ENCODE assay signal across 22 cellular contexts in genomic region chr7:34719651-34720050, GRCh38.
A peak's percentile ranks its signal among the peaks of the same experiment; 100 is the strongest.
DNase-seq lines count a peak whose midpoint lies in the region; TF ChIP-seq lines count a peak whose summit lies in the region.
"Had no signal": no experiment of that assay in that cellular context is flagged by ENCODE, and none has a peak within 500 bp of the region (broad histone marks: within the 10 kb centered on the region; RNA-seq: fewer than 3 reads in every experiment).

No MANE protein-coding gene starts in this region.

- peak overlapping the region in 9 of 11 experiments; percentile 48 to 75 (median 63); a peak in 15 of 22 replicates for H3K4me2 ChIP-seq in BLaER1 treated with 17β-estradiol and CSF1 and Interleukin-3, amounts not matched to agents 10 nM and 100 nM
- H3K4me2 ChIP-seq in KMS-11, result peak overlapping the region; percentile 71
- H3K4me2 ChIP-seq: A549 had no signal

- no peak for TF ChIP-seq POLR2A in transverse colon (IDR thresholded peaks at IDR 0.05)
- TF ChIP-seq POLR2A in thyroid gland (IDR thresholded peaks at IDR 0.05), result no peak

- H3K9me3 ChIP-seq in BLaER1 treated with 17β-estradiol and CSF1 and Interleukin-3, amounts not matched to agents 10 nM and 100 nM (replicated peaks in 1 of 11), result no peaks in the 10 kb centered on the region
- no peaks in the 10 kb centered on the region for H3K9me3 ChIP-seq in transverse colon
- H3K9me3 ChIP-seq in thyroid gland, result no peaks in the 10 kb centered on the region
- H3K9me3 ChIP-seq: A549, Caco-2, HAP-1 had no signal

- H2AFZ ChIP-seq in KMS-11 (ENCODE audit: low read depth), result peak overlapping the region; percentile 55; the same call in 1 of the 2 replicates

- H3K27me3 ChIP-seq in BLaER1 treated with 17β-estradiol and CSF1 and Interleukin-3, amounts not matched to agents 10 nM and 100 nM, result no peaks in the 10 kb centered on the region
- H3K27me3 ChIP-seq in KMS-11 (ENCODE audit: insufficient read depth, low read depth) (no peaks in the 10 kb centered on the region), transverse colon (no peaks in the 10 kb centered on the region), thyroid gland (no peaks in the 10 kb centered on the region)

- TF ChIP-seq CTCF in KMS-11 (conservative IDR thresholded peaks at IDR 0.05; ENCODE audit: low read depth, low read length) (no peak), VCaP (conservative IDR thresholded peaks at IDR 0.05) (no peak), transverse colon (IDR thresholded peaks at IDR 0.05) (no peak), thyroid gland (IDR thresholded peaks at IDR 0.05) (no peak)

- TF ChIP-seq EP300 in transverse colon (IDR thresholded peaks at IDR 0.05; ENCODE audit: low read depth), result no peak

- H3K9ac ChIP-seq in BLaER1 treated with 17β-estradiol and CSF1 and Interleukin-3, amounts not matched to agents 10 nM and 100 nM, result no peak overlapping the region
- no peak overlapping the region for H3K9ac ChIP-seq in KMS-11

- no peaks in the 10 kb centered on the region for H3K36me3 ChIP-seq in BLaER1 treated with 17β-estradiol and CSF1 and Interleukin-3, amounts not matched to agents 10 nM and 100 nM
- H3K36me3 ChIP-seq in KMS-11 (ENCODE audit: insufficient read depth) (no peaks in the 10 kb centered on the region), transverse colon (no peaks in the 10 kb centered on the region), thyroid gland (no peaks in the 10 kb centered on the region)
- H3K36me3 ChIP-seq: HAP-1 had no signal

- H3K79me2 ChIP-seq in KMS-11 (ENCODE audit: insufficient read depth, low read depth), result no peaks in the 10 kb centered on the region

- intact Hi-C loops in transverse colon (cut with DNase I; ENCODE audit: low total_unique reads), result no loop called here
- intact Hi-C loops in thyroid gland (cut with DNase I), result no loop called here

- in situ Hi-C loops in transverse colon (cut with MboI; ENCODE audit: low pct_ligation_motif_present in 1 of 4, low pct_unique_long_range_greater_than_20kb in 1 of 4, low sequenced_read_pairs in 3 of 4), result no loop called here

- WGBS in transverse colon (ENCODE audit: low coverage in 1 of 2), 2 donors, result 80 to 86% methylated on average over 1 to 4 of the region's 4 CpGs
- WGBS in thyroid gland, 2 donors, result 92 to 94% methylated on average over 4 of the region's 4 CpGs

- DNase-seq in cerebellum (ENCODE audit: low spot score) (peak; percentile 34), transverse colon (no peak), dermis blood vessel endothelial cell (no peak), thyroid gland (no peak)
- DNase-seq: 8988T; ACHN; AML-193; Caco-2; CD4-positive, CD25-positive, alpha-beta regulatory T cell; CD8-positive, alpha-beta T cell; DMS153; DND-41; GDM1; GOT3; HFFc6 had no signal

- H4K20me1 ChIP-seq in BLaER1 treated with 17β-estradiol and CSF1 and Interleukin-3, amounts not matched to agents 10 nM and 100 nM, result no peaks in the 10 kb centered on the region
- H4K20me1 ChIP-seq in KMS-11 (ENCODE audit: insufficient read depth), result no peaks in the 10 kb centered on the region

- H3K27ac ChIP-seq in BLaER1 treated with 17β-estradiol and CSF1 and Interleukin-3, amounts not matched to agents 10 nM and 100 nM, result peak overlapping the region in 5 of 11 experiments; percentile 24 to 50 (median 43); a peak in 8 of 22 replicates
- H3K27ac ChIP-seq in KMS-11, result peak overlapping the region; percentile 73
- H3K27ac ChIP-seq in VCaP, result peak overlapping the region; percentile 60
- no peak overlapping the region for H3K27ac ChIP-seq in transverse colon
- no peak overlapping the region for H3K27ac ChIP-seq in thyroid gland
- H3K27ac ChIP-seq: A549, C4-2B had no signal

- no peak overlapping the region for H3K4me3 ChIP-seq in BLaER1 treated with 17β-estradiol and CSF1 and Interleukin-3, amounts not matched to agents 10 nM and 100 nM
- H3K4me3 ChIP-seq in KMS-11 (IDR thresholded peaks at IDR 0.05; ENCODE audit: insufficient read depth, low read depth, low read length), result no peak overlapping the region
- H3K4me3 ChIP-seq in transverse colon, result no peak overlapping the region
- H3K4me3 ChIP-seq in thyroid gland (replicated peaks in 1 of 3), result no peak overlapping the region
- H3K4me3 ChIP-seq: A549, GM12878, HAP-1 had no signal

- peaks cover 8 to 37% (median 27%) of the 10 kb centered on the region in 10 experiments; a peak in 19 of 20 replicates for H3K4me1 ChIP-seq in BLaER1 treated with 17β-estradiol and CSF1 and Interleukin-3, amounts not matched to agents 10 nM and 100 nM
- H3K4me1 ChIP-seq in KMS-11 (ENCODE audit: low read depth, poor library complexity, severe bottlenecking) (peaks cover 48% of the 10 kb centered on the region), transverse colon (peaks cover 0 to 8% (median 0%) of the 10 kb centered on the region in 4 donors), thyroid gland (no peaks in the 10 kb centered on the region)
- H3K4me1 ChIP-seq: A549, Caco-2, HAP-1 had no signal

Comparison
In these comparisons a context has a peak if more than half of its experiments do, and no peak if none do; other contexts are left out.
1. H3K27ac ChIP-seq: peak in KMS-11 (single experiment) and VCaP (single experiment); none in transverse colon (0 of 4) and thyroid gland (0 of 3).